21 cellular contexts compared by ENCODE assay signal in the genomic region with DNA sequence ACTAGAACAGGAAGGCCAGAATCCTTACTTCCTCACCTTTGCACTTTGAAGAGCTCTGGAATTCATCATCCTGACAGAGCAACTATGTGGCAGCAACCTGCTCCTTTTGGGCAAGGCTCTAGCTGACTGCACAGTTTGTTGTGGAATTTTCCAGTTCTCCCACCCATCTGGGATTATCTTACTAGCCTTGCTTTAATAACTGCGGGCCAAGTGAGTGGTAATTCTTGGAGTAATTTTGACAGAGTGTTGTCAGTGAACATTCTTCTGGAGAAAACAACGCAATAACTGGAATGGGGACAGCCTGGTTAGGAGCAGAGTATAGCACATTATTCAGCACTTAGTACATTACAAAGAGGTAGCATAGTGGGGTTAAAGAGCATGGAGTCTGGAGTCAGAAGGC.
DNase-seq lines count a peak whose midpoint lies in the region; ATAC-seq and TF ChIP-seq lines count a peak whose summit lies in the region.
"Had no signal": no experiment of that assay in that cellular context is flagged by ENCODE, and none has a peak within 500 bp of the region (broad histone marks: within the 10 kb centered on the region; RNA-seq: fewer than 3 reads in every experiment).

No MANE protein-coding gene starts in this region.

- TF ChIP-seq CTCF in osteocyte (IDR thresholded peaks at IDR 0.05) (no peak), PC-9 (conservative IDR thresholded peaks at IDR 0.05) (no peak)

- H3F3A ChIP-seq in PC-9 (ENCODE audit: insufficient read depth, low read depth): no peaks in the 10 kb centered on the region

- DNase-seq in AG08395 (ENCODE audit: low spot score): peak; percentile 40
- DNase-seq in amniotic epithelial cell (ENCODE audit: low read depth): peak; percentile 41
- DNase-seq in left cardiac atrium: no peak
- peak; percentile 81 to 96 for DNase-seq in trophoblast cell
- no peak for DNase-seq in DMS 273 treated with DMSO at 0.1 percent for 48 hours (lab: John Stamatoyannopoulos, UW)
- DNase-seq in osteocyte (ENCODE audit: extremely low spot score, unreplicated experiment): no peak
- DNase-seq in PC-9: no peak
- no peak for DNase-seq in activated T-cell treated with anti-CD3 and anti-CD28 coated beads for 4 hours
- DNase-seq: 8988T; activated CD4-positive, alpha-beta T cell treated with anti-CD3 and anti-CD28 coated beads, Interleukin-2, amount 50 U/mL, for 4 hours; activated T-cell treated with anti-CD3 and anti-CD28 coated beads, Interleukin-2, amount 50 U/mL, for 1 hour; DMS79 treated with DMSO at 0.1 percent for 48 hours; MV-4-11; NCI-H2029 treated with DMSO at 0.1 percent for 48 hours; NCI-H524 treated with DMSO at 0.1 percent for 48 hours; stimulated activated CD4-positive, alpha-beta T cell treated with anti-CD3 and anti-CD28 coated beads, Interleukin-4, amount 100 ng/mL, for 4 hours had no signal

- no CpG with 5 or more reads among the region's 2 CpGs for WGBS in trophoblast cell (ENCODE audit: extremely low coverage, insufficient coverage, insufficient read length)

- H3K4ac ChIP-seq in trophoblast cell (ENCODE audit: low read depth, low read length): peak overlapping the region; percentile 27

- no peak overlapping the region for H3K23ac ChIP-seq in trophoblast cell (ENCODE audit: low read length)

- H3K79me1 ChIP-seq in trophoblast cell (ENCODE audit: low read length): peaks cover 23% of the 10 kb centered on the region

- H3K9me2 ChIP-seq in PC-9 (ENCODE audit: insufficient read depth): no peaks in the 10 kb centered on the region

- peak overlapping the region; percentile 70 for H4K91ac ChIP-seq in trophoblast cell (ENCODE audit: low read depth, low read length)

- no peak overlapping the region for H3K4me2 ChIP-seq in trophoblast cell (ENCODE audit: low read length)
- H3K4me2 ChIP-seq in PC-9: no peak overlapping the region
- H3K4me2 ChIP-seq: neural progenitor cell had no signal

- H3K36me3 ChIP-seq in trophoblast cell (ENCODE audit: control insufficient read depth in 1 of 2, insufficient read depth in 2 of 2, low read length in 2 of 2) (no peaks in the 10 kb centered on the region), PC-9 (ENCODE audit: low read depth) (no peaks in the 10 kb centered on the region)
- H3K36me3 ChIP-seq: neural progenitor cell had no signal

- H2BK120ac ChIP-seq in trophoblast cell (ENCODE audit: insufficient read depth, low read length, poor library complexity): peak overlapping the region; percentile 72

- peaks cover 24% of the 10 kb centered on the region for H3K4me1 Mint-ChIP-seq in osteocyte (ENCODE audit: unreplicated experiment)
- H3K4me1 Mint-ChIP-seq: neural progenitor cell had no signal

- no peak overlapping the region for H2AK5ac ChIP-seq in trophoblast cell (ENCODE audit: low read length)

- H3K4me3 ChIP-seq in trophoblast cell (ENCODE audit: low read depth, low read length) (no peak overlapping the region), PC-9 (no peak overlapping the region)
- H3K4me3 ChIP-seq: neural progenitor cell had no signal

- H3K27me3 Mint-ChIP-seq in osteocyte (ENCODE audit: unreplicated experiment): no peaks in the 10 kb centered on the region

- H3K9me3 ChIP-seq in trophoblast cell (ENCODE audit: insufficient read depth, low read depth, low read length) (peaks cover 2% of the 10 kb centered on the region), PC-9 (ENCODE audit: insufficient read depth, low read depth) (no peaks in the 10 kb centered on the region)

- no peaks in the 10 kb centered on the region for H3K36me3 Mint-ChIP-seq in osteocyte (ENCODE audit: unreplicated experiment)
- H3K36me3 Mint-ChIP-seq: activated naive CD4-positive, alpha-beta T cell treated with anti-CD3 and anti-CD28 coated beads, Interleukin-2, amount 50 U/mL, for 72 hours; neural progenitor cell had no signal

- peaks cover 9 to 20% of the 10 kb centered on the region in 2 experiments for H3K4me1 ChIP-seq in trophoblast cell (ENCODE audit: control insufficient read depth in 1 of 2, insufficient read depth in 2 of 2, low read length in 2 of 2)
- no peaks in the 10 kb centered on the region for H3K4me1 ChIP-seq in PC-9 (replicated peaks; ENCODE audit: insufficient read depth)
- H3K4me1 ChIP-seq: neural progenitor cell had no signal

- H3K18ac ChIP-seq in trophoblast cell (ENCODE audit: low read length): no peak overlapping the region

- H2AFZ ChIP-seq in trophoblast cell (ENCODE audit: insufficient read depth, low read length, poor library complexity) (no peak overlapping the region), PC-9 (no peak overlapping the region)
- H2AFZ ChIP-seq: neural progenitor cell had no signal

- H3K14ac ChIP-seq in trophoblast cell (ENCODE audit: low read length): peak overlapping the region; percentile 34

- no peaks in the 10 kb centered on the region for H3K27me3 ChIP-seq in trophoblast cell (ENCODE audit: insufficient read depth, low read length)
- H3K27me3 ChIP-seq in PC-9 (ENCODE audit: insufficient read depth, low read depth): no peaks in the 10 kb centered on the region
- H3K27me3 ChIP-seq: neural progenitor cell had no signal

- H3K79me2 ChIP-seq in trophoblast cell (ENCODE audit: control insufficient read depth, insufficient read depth, low read length, poor library complexity): peaks cover 2% of the 10 kb centered on the region
- H3K79me2 ChIP-seq in PC-9 (ENCODE audit: low read depth): no peaks in the 10 kb centered on the region

- H4K20me1 ChIP-seq in PC-9 (ENCODE audit: insufficient read depth): no peaks in the 10 kb centered on the region

- H3K4me3 Mint-ChIP-seq in osteocyte (ENCODE audit: unreplicated experiment): no peak overlapping the region
- H3K4me3 Mint-ChIP-seq: neural progenitor cell had no signal

- H4K12ac ChIP-seq in trophoblast cell (ENCODE audit: low read depth, low read length): no peak overlapping the region

- BruUV-seq in PC-9 (replicated peaks; lab: Mats Ljungman, UMichigan): no TSS peak

- CTCF ChIA-PET in PC-9 (lab: Charles Lee): no interaction called here

- peak; percentile 88 to 95 for ATAC-seq in left cardiac atrium
- ATAC-seq: activated naive CD4-positive, alpha-beta T cell treated with anti-CD3 and anti-CD28 coated beads, Interleukin-2, amount 50 U/mL, for 72 hours; esophagus mucosa had no signal

- no peak overlapping the region for H3K9ac ChIP-seq in trophoblast cell (ENCODE audit: low read length)
- H3K9ac ChIP-seq: neural progenitor cell had no signal

- peak overlapping the region; percentile 85 for H2BK5ac ChIP-seq in trophoblast cell (ENCODE audit: low read depth, low read length, poor library complexity)

- H4K8ac ChIP-seq in trophoblast cell (ENCODE audit: low read depth, low read length): peak overlapping the region; percentile 43

- no peaks in the 10 kb centered on the region for H3K9me3 Mint-ChIP-seq in osteocyte (ENCODE audit: unreplicated experiment)
- H3K9me3 Mint-ChIP-seq: neural progenitor cell had no signal

- intact Hi-C loops in left cardiac atrium (cut with DNase I) (no loop called here), PC-9 (cut with micrococcal nuclease; ENCODE audit: unreplicated experiment) (no loop called here)

- POLR2A ChIA-PET in PC-9 (lab: Charles Lee; ENCODE audit: unreplicated experiment): no interaction called here

- peak overlapping the region; percentile 43 for H2BK12ac ChIP-seq in trophoblast cell (ENCODE audit: low read length)

- no peak overlapping the region for H3K27ac Mint-ChIP-seq in osteocyte (ENCODE audit: unreplicated experiment)
- H3K27ac Mint-ChIP-seq: activated naive CD4-positive, alpha-beta T cell treated with anti-CD3 and anti-CD28 coated beads, Interleukin-2, amount 50 U/mL, for 72 hours; neural progenitor cell had no signal

- H3K27ac ChIP-seq in trophoblast cell (ENCODE audit: low read depth, low read length) (peak overlapping the region; percentile 97), PC-9 (no peak overlapping the region)
- H3K27ac ChIP-seq: C4-2B, HL-60, neural progenitor cell had no signal

Comparison
In these comparisons a context has a peak if more than half of its experiments do, and no peak if none do; other contexts are left out.
1. DNase-seq: peak in AG08395 (single experiment), amniotic epithelial cell (single experiment) and trophoblast cell (2 of 2); none in left cardiac atrium (single experiment), DMS 273 treated with DMSO at 0.1 percent for 48 hours (single experiment), osteocyte (single experiment), PC-9 (0 of 2) and activated T-cell treated with anti-CD3 and anti-CD28 coated beads for 4 hours (single experiment).